In genomic region chr2:219000569-219000960, GRCh38 we compare ENCODE assay signal across 2 cellular contexts.
TF ChIP-seq lines count a peak whose summit lies in the region.

No MANE protein-coding gene starts in this region.

TF ChIP-seq in HCT116, 20 proteins besides CTCF, POLR2A, EP300 and RAD21:
- TF ChIP-seq, protein P1, sequence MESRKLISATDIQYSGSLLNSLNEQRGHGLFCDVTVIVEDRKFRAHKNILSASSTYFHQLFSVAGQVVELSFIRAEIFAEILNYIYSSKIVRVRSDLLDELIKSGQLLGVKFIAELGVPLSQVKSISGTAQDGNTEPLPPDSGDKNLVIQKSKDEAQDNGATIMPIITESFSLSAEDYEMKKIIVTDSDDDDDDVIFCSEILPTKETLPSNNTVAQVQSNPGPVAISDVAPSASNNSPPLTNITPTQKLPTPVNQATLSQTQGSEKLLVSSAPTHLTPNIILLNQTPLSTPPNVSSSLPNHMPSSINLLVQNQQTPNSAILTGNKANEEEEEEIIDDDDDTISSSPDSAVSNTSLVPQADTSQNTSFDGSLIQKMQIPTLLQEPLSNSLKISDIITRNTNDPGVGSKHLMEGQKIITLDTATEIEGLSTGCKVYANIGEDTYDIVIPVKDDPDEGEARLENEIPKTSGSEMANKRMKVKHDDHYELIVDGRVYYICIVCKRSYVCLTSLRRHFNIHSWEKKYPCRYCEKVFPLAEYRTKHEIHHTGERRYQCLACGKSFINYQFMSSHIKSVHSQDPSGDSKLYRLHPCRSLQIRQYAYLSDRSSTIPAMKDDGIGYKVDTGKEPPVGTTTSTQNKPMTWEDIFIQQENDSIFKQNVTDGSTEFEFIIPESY (IDR thresholded peaks at IDR 0.05; ENCODE audit: extremely low read depth, insufficient replicate concordance, low read length) = no peak
- TF ChIP-seq, protein P2, sequence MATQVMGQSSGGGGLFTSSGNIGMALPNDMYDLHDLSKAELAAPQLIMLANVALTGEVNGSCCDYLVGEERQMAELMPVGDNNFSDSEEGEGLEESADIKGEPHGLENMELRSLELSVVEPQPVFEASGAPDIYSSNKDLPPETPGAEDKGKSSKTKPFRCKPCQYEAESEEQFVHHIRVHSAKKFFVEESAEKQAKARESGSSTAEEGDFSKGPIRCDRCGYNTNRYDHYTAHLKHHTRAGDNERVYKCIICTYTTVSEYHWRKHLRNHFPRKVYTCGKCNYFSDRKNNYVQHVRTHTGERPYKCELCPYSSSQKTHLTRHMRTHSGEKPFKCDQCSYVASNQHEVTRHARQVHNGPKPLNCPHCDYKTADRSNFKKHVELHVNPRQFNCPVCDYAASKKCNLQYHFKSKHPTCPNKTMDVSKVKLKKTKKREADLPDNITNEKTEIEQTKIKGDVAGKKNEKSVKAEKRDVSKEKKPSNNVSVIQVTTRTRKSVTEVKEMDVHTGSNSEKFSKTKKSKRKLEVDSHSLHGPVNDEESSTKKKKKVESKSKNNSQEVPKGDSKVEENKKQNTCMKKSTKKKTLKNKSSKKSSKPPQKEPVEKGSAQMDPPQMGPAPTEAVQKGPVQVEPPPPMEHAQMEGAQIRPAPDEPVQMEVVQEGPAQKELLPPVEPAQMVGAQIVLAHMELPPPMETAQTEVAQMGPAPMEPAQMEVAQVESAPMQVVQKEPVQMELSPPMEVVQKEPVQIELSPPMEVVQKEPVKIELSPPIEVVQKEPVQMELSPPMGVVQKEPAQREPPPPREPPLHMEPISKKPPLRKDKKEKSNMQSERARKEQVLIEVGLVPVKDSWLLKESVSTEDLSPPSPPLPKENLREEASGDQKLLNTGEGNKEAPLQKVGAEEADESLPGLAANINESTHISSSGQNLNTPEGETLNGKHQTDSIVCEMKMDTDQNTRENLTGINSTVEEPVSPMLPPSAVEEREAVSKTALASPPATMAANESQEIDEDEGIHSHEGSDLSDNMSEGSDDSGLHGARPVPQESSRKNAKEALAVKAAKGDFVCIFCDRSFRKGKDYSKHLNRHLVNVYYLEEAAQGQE (IDR thresholded peaks at IDR 0.05; ENCODE audit: low read depth) = no peak
- TF ChIP-seq ELF1 (IDR thresholded peaks at IDR 0.05; ENCODE audit: borderline replicate concordance, low read depth) = no peak
- TF ChIP-seq EZH2phosphoT487 (IDR thresholded peaks at IDR 0.05; ENCODE audit: borderline replicate concordance) = no peak
- TF ChIP-seq SRF (IDR thresholded peaks at IDR 0.05; ENCODE audit: low read depth) = no peak
- TF ChIP-seq CEBPB (IDR thresholded peaks at IDR 0.05; ENCODE audit: low read depth) = no peak
- TF ChIP-seq SIN3A (IDR thresholded peaks at IDR 0.05; ENCODE audit: low read depth) = no peak
- TF ChIP-seq FOSL1 (IDR thresholded peaks at IDR 0.05; ENCODE audit: low read depth) = no peak
- TF ChIP-seq, protein P3, sequence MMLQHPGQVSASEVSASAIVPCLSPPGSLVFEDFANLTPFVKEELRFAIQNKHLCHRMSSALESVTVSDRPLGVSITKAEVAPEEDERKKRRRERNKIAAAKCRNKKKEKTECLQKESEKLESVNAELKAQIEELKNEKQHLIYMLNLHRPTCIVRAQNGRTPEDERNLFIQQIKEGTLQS (IDR thresholded peaks at IDR 0.05) = no peak

TF ChIP-seq in WTC11, 78 proteins besides CTCF, POLR2A, EP300 and RAD21:
- TF ChIP-seq ZNF512 (CRISPR knock-in tag; IDR thresholded peaks at IDR 0.05; ENCODE audit: borderline replicate concordance) (no peak), ZBTB43 (CRISPR knock-in tag; IDR thresholded peaks at IDR 0.05) (no peak), ZNF532 (CRISPR knock-in tag; IDR thresholded peaks at IDR 0.05; ENCODE audit: borderline replicate concordance) (no peak), TEAD1 (CRISPR knock-in tag; IDR thresholded peaks at IDR 0.05) (no peak), IRF2 (CRISPR knock-in tag; IDR thresholded peaks at IDR 0.05; ENCODE audit: borderline replicate concordance, low read depth) (no peak), FOXK1 (CRISPR knock-in tag; IDR thresholded peaks at IDR 0.05) (no peak), HMGA2 (CRISPR knock-in tag; IDR thresholded peaks at IDR 0.05) (no peak), MYBL2 (CRISPR knock-in tag; IDR thresholded peaks at IDR 0.05) (no peak), ATF1 (CRISPR knock-in tag; IDR thresholded peaks at IDR 0.05) (no peak), SP1 (CRISPR knock-in tag; conservative IDR thresholded peaks at IDR 0.05) (no peak), ERG (CRISPR knock-in tag; IDR thresholded peaks at IDR 0.05) (no peak), OVOL2 (CRISPR knock-in tag; IDR thresholded peaks at IDR 0.05; ENCODE audit: borderline replicate concordance) (no peak), ZNF317 (CRISPR knock-in tag; IDR thresholded peaks at IDR 0.05; ENCODE audit: borderline replicate concordance, low read depth) (no peak)
- TF ChIP-seq, protein P4, sequence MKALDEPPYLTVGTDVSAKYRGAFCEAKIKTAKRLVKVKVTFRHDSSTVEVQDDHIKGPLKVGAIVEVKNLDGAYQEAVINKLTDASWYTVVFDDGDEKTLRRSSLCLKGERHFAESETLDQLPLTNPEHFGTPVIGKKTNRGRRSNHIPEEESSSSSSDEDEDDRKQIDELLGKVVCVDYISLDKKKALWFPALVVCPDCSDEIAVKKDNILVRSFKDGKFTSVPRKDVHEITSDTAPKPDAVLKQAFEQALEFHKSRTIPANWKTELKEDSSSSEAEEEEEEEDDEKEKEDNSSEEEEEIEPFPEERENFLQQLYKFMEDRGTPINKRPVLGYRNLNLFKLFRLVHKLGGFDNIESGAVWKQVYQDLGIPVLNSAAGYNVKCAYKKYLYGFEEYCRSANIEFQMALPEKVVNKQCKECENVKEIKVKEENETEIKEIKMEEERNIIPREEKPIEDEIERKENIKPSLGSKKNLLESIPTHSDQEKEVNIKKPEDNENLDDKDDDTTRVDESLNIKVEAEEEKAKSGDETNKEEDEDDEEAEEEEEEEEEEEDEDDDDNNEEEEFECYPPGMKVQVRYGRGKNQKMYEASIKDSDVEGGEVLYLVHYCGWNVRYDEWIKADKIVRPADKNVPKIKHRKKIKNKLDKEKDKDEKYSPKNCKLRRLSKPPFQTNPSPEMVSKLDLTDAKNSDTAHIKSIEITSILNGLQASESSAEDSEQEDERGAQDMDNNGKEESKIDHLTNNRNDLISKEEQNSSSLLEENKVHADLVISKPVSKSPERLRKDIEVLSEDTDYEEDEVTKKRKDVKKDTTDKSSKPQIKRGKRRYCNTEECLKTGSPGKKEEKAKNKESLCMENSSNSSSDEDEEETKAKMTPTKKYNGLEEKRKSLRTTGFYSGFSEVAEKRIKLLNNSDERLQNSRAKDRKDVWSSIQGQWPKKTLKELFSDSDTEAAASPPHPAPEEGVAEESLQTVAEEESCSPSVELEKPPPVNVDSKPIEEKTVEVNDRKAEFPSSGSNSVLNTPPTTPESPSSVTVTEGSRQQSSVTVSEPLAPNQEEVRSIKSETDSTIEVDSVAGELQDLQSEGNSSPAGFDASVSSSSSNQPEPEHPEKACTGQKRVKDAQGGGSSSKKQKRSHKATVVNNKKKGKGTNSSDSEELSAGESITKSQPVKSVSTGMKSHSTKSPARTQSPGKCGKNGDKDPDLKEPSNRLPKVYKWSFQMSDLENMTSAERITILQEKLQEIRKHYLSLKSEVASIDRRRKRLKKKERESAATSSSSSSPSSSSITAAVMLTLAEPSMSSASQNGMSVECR (CRISPR knock-in tag; IDR thresholded peaks at IDR 0.05; ENCODE audit: borderline replicate concordance) = no peak
- TF ChIP-seq, protein P5, sequence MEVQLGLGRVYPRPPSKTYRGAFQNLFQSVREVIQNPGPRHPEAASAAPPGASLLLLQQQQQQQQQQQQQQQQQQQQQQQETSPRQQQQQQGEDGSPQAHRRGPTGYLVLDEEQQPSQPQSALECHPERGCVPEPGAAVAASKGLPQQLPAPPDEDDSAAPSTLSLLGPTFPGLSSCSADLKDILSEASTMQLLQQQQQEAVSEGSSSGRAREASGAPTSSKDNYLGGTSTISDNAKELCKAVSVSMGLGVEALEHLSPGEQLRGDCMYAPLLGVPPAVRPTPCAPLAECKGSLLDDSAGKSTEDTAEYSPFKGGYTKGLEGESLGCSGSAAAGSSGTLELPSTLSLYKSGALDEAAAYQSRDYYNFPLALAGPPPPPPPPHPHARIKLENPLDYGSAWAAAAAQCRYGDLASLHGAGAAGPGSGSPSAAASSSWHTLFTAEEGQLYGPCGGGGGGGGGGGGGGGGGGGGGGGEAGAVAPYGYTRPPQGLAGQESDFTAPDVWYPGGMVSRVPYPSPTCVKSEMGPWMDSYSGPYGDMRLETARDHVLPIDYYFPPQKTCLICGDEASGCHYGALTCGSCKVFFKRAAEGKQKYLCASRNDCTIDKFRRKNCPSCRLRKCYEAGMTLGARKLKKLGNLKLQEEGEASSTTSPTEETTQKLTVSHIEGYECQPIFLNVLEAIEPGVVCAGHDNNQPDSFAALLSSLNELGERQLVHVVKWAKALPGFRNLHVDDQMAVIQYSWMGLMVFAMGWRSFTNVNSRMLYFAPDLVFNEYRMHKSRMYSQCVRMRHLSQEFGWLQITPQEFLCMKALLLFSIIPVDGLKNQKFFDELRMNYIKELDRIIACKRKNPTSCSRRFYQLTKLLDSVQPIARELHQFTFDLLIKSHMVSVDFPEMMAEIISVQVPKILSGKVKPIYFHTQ (CRISPR knock-in tag; IDR thresholded peaks at IDR 0.05) = no peak
TF ChIP-seq in WTC11: peak in this region for 0.
